ENCODE assay signal across 2 cellular contexts in genomic region chr3:141458937-141459510, GRCh38.
TF ChIP-seq lines count a peak whose summit lies in the region.

No MANE protein-coding gene starts in this region.

TF ChIP-seq in SK-N-SH, 30 proteins besides CTCF, POLR2A, EP300 and RAD21 (continued from another document):
- no peak for TF ChIP-seq PBX3 (IDR thresholded peaks at IDR 0.05)
- no peak for TF ChIP-seq FOXJ3 (CRISPR knock-in tag; IDR thresholded peaks at IDR 0.05)
- no peak for TF ChIP-seq RXRA (IDR thresholded peaks at IDR 0.05; ENCODE audit: borderline replicate concordance, low read depth)
- TF ChIP-seq MAX (IDR thresholded peaks at IDR 0.05; ENCODE audit: low read depth), result no peak
- TF ChIP-seq NFIC (IDR thresholded peaks at IDR 0.05; ENCODE audit: borderline replicate concordance), result no peak
- no peak for TF ChIP-seq RCOR1 (IDR thresholded peaks at IDR 0.05; ENCODE audit: low read length)
- no peak for TF ChIP-seq TEAD4 (IDR thresholded peaks at IDR 0.05; ENCODE audit: borderline replicate concordance, insufficient read depth)
- TF ChIP-seq USF1 (IDR thresholded peaks at IDR 0.05; ENCODE audit: borderline replicate concordance, low read depth), result no peak
- TF ChIP-seq ELF1 (IDR thresholded peaks at IDR 0.05), result no peak
- no peak for TF ChIP-seq MEF2A (IDR thresholded peaks at IDR 0.05; ENCODE audit: borderline replicate concordance, low read depth)
- TF ChIP-seq, protein P1, sequence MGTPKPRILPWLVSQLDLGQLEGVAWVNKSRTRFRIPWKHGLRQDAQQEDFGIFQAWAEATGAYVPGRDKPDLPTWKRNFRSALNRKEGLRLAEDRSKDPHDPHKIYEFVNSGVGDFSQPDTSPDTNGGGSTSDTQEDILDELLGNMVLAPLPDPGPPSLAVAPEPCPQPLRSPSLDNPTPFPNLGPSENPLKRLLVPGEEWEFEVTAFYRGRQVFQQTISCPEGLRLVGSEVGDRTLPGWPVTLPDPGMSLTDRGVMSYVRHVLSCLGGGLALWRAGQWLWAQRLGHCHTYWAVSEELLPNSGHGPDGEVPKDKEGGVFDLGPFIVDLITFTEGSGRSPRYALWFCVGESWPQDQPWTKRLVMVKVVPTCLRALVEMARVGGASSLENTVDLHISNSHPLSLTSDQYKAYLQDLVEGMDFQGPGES (IDR thresholded peaks at IDR 0.05; ENCODE audit: low read depth, low read length), result no peak
- TF ChIP-seq FOSL2 (IDR thresholded peaks at IDR 0.05; ENCODE audit: borderline replicate concordance, low read depth), result no peak
- TF ChIP-seq TAF1 (IDR thresholded peaks at IDR 0.05; ENCODE audit: borderline replicate concordance, low read depth, low read length), result no peak
- TF ChIP-seq GABPA (IDR thresholded peaks at IDR 0.05; ENCODE audit: low read depth), result no peak
- TF ChIP-seq SMC3 (IDR thresholded peaks at IDR 0.05; ENCODE audit: low read depth, low read length), result no peak
- TF ChIP-seq GATA2 (CRISPR knock-in tag; IDR thresholded peaks at IDR 0.05), result no peak
TF ChIP-seq in SK-N-SH: peak in this region for 0.

TF ChIP-seq in SK-N-SH treated with all-trans-retinoic acid at 6 μM for 48 hours, 23 proteins besides CTCF, POLR2A, EP300 and RAD21 (continued from another document):
- TF ChIP-seq CSRNP3 (CRISPR knock-in tag; IDR thresholded peaks at IDR 0.05), result no peak
- TF ChIP-seq ARNTL (CRISPR knock-in tag; IDR thresholded peaks at IDR 0.05; ENCODE audit: borderline replicate concordance, low read depth), result no peak
- TF ChIP-seq ZNF8 (CRISPR knock-in tag; IDR thresholded peaks at IDR 0.05), result no peak
- TF ChIP-seq, protein P2, sequence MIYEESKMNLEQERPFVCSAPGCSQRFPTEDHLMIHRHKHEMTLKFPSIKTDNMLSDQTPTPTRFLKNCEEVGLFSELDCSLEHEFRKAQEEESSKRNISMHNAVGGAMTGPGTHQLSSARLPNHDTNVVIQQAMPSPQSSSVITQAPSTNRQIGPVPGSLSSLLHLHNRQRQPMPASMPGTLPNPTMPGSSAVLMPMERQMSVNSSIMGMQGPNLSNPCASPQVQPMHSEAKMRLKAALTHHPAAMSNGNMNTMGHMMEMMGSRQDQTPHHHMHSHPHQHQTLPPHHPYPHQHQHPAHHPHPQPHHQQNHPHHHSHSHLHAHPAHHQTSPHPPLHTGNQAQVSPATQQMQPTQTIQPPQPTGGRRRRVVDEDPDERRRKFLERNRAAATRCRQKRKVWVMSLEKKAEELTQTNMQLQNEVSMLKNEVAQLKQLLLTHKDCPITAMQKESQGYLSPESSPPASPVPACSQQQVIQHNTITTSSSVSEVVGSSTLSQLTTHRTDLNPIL (CRISPR knock-in tag; IDR thresholded peaks at IDR 0.05; ENCODE audit: low read depth), result no peak
- no peak for TF ChIP-seq SNAI2 (CRISPR knock-in tag; IDR thresholded peaks at IDR 0.05)
- TF ChIP-seq, protein P3, sequence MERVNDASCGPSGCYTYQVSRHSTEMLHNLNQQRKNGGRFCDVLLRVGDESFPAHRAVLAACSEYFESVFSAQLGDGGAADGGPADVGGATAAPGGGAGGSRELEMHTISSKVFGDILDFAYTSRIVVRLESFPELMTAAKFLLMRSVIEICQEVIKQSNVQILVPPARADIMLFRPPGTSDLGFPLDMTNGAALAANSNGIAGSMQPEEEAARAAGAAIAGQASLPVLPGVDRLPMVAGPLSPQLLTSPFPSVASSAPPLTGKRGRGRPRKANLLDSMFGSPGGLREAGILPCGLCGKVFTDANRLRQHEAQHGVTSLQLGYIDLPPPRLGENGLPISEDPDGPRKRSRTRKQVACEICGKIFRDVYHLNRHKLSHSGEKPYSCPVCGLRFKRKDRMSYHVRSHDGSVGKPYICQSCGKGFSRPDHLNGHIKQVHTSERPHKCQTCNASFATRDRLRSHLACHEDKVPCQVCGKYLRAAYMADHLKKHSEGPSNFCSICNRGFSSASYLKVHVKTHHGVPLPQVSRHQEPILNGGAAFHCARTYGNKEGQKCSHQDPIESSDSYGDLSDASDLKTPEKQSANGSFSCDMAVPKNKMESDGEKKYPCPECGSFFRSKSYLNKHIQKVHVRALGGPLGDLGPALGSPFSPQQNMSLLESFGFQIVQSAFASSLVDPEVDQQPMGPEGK (CRISPR knock-in tag; IDR thresholded peaks at IDR 0.05; ENCODE audit: borderline replicate concordance), result no peak
- TF ChIP-seq ISL1 (CRISPR knock-in tag; IDR thresholded peaks at IDR 0.05), result no peak
- TF ChIP-seq TSHZ2 (CRISPR knock-in tag; IDR thresholded peaks at IDR 0.05), result no peak
- TF ChIP-seq ESRRG (CRISPR knock-in tag; IDR thresholded peaks at IDR 0.05), result no peak
- TF ChIP-seq BACH2 (CRISPR knock-in tag; IDR thresholded peaks at IDR 0.05; ENCODE audit: borderline replicate concordance), result no peak
- TF ChIP-seq OSR1 (CRISPR knock-in tag; IDR thresholded peaks at IDR 0.05), result no peak
- TF ChIP-seq ZNF565 (CRISPR knock-in tag; conservative IDR thresholded peaks at IDR 0.05; ENCODE audit: low read depth), result no peak
- TF ChIP-seq CSDC2 (CRISPR knock-in tag; IDR thresholded peaks at IDR 0.05), result no peak
- no peak for TF ChIP-seq TCF4 (CRISPR knock-in tag; IDR thresholded peaks at IDR 0.05; ENCODE audit: borderline replicate concordance)
- TF ChIP-seq ZFP3 (CRISPR knock-in tag; IDR thresholded peaks at IDR 0.05), result no peak
TF ChIP-seq in SK-N-SH treated with all-trans-retinoic acid at 6 μM for 48 hours: peak in this region for 0.
